ENCODE assay signal across 2 cellular contexts in genomic region chr11:74559110-74559933, GRCh38.
TF ChIP-seq lines count a peak whose summit lies in the region.

No MANE protein-coding gene starts in this region.

TF ChIP-seq in IMR-90, 13 proteins besides CTCF, POLR2A, EP300 and RAD21:
- TF ChIP-seq CEBPB (IDR thresholded peaks at IDR 0.05; ENCODE audit: low read depth, low read length) (no peak), ELK1 (IDR thresholded peaks at IDR 0.05; ENCODE audit: borderline replicate concordance, low read depth, low read length) (no peak), RCOR1 (IDR thresholded peaks at IDR 0.05; ENCODE audit: insufficient replicate concordance, low read length) (no peak), FOS (IDR thresholded peaks at IDR 0.05; ENCODE audit: low read depth, low read length) (no peak), NFE2L2 (IDR thresholded peaks at IDR 0.05; ENCODE audit: low read depth, low read length) (no peak), SMC3 (IDR thresholded peaks at IDR 0.05; ENCODE audit: low read depth, low read length) (no peak), RFX5 (IDR thresholded peaks at IDR 0.05; ENCODE audit: low read depth, low read length) (no peak), CHD1 (IDR thresholded peaks at IDR 0.05; ENCODE audit: low read depth, low read length) (no peak), MAFK (IDR thresholded peaks at IDR 0.05; ENCODE audit: low read depth, low read length) (no peak), MXI1 (IDR thresholded peaks at IDR 0.05; ENCODE audit: borderline replicate concordance, low read depth, low read length) (no peak), USF2 (IDR thresholded peaks at IDR 0.05; ENCODE audit: low read depth, low read length) (no peak), BHLHE40 (IDR thresholded peaks at IDR 0.05; ENCODE audit: low read depth, low read length) (no peak), MAZ (IDR thresholded peaks at IDR 0.05; ENCODE audit: borderline replicate concordance, low read depth, low read length) (no peak)

TF ChIP-seq in HepG2, 621 proteins besides CTCF, POLR2A, EP300 and RAD21 (continues in another document):
- TF ChIP-seq MIXL1 (CRISPR knock-in tag; IDR thresholded peaks at IDR 0.05) = 0 out of 2 replicates have a peak, but pooled peaks have one; percentile 18
- no peak for TF ChIP-seq ZNF616 (CRISPR knock-in tag; IDR thresholded peaks at IDR 0.05; ENCODE audit: low read depth)
- TF ChIP-seq HNF1B (CRISPR knock-in tag; IDR thresholded peaks at IDR 0.05) = 0 out of 2 replicates have a peak, but pooled peaks have one; percentile 46
- TF ChIP-seq ZNF501 (CRISPR knock-in tag; IDR thresholded peaks at IDR 0.05) = 0 out of 2 replicates have a peak, but pooled peaks have one; percentile 45
- 0 out of 2 replicates have a peak, but pooled peaks have one; percentile 24 for TF ChIP-seq PPARG (CRISPR knock-in tag; conservative IDR thresholded peaks at IDR 0.05)
- peak; percentile 78 for TF ChIP-seq ZGPAT (CRISPR knock-in tag; IDR thresholded peaks at IDR 0.05)
- peak; percentile 30; the same call in 1 of the 2 replicates for TF ChIP-seq GABPB1 (CRISPR knock-in tag; IDR thresholded peaks at IDR 0.05)
- TF ChIP-seq ZNF296 (CRISPR knock-in tag; conservative IDR thresholded peaks at IDR 0.05) = no peak
- TF ChIP-seq ZFX (CRISPR knock-in tag; IDR thresholded peaks at IDR 0.05; ENCODE audit: low read depth) = peak; percentile 14; the same call in 1 of the 2 replicates
- peak; percentile 48 for TF ChIP-seq TCF7 (IDR thresholded peaks at IDR 0.05; ENCODE audit: low read depth)
- TF ChIP-seq AHDC1 (CRISPR knock-in tag; IDR thresholded peaks at IDR 0.05; ENCODE audit: borderline replicate concordance) = peak; percentile 83; the same call in 1 of the 2 replicates
- TF ChIP-seq JUNB (CRISPR knock-in tag; IDR thresholded peaks at IDR 0.05; ENCODE audit: borderline replicate concordance) = no peak
- TF ChIP-seq RXRB (CRISPR knock-in tag; IDR thresholded peaks at IDR 0.05; ENCODE audit: borderline replicate concordance) = peak; percentile 55; the same call in 1 of the 2 replicates
- 0 out of 2 replicates have a peak, but pooled peaks have one; percentile 31 for TF ChIP-seq ZNF574 (CRISPR knock-in tag; IDR thresholded peaks at IDR 0.05)
- peak; percentile 24; the same call in 1 of the 2 replicates for TF ChIP-seq TBX2 (CRISPR knock-in tag; IDR thresholded peaks at IDR 0.05; ENCODE audit: borderline replicate concordance)
- peak; percentile 90 for TF ChIP-seq ELF3 (CRISPR knock-in tag; IDR thresholded peaks at IDR 0.05)
- TF ChIP-seq ZNF580 (CRISPR knock-in tag; IDR thresholded peaks at IDR 0.05; ENCODE audit: borderline replicate concordance, low read depth) = peak; percentile 53; the same call in 1 of the 2 replicates
- peak; percentile 61; the same call in 1 of the 2 replicates for TF ChIP-seq NCOA2 (CRISPR knock-in tag; IDR thresholded peaks at IDR 0.05)
- TF ChIP-seq ZNF317 (CRISPR knock-in tag; IDR thresholded peaks at IDR 0.05) = peak; percentile 93
- TF ChIP-seq CBX2 (IDR thresholded peaks at IDR 0.05; ENCODE audit: low read depth, low read length) = no peak
- no peak for TF ChIP-seq CBX2 (CRISPR knock-in tag; IDR thresholded peaks at IDR 0.05; ENCODE audit: low read depth)
- 0 out of 2 replicates have a peak, but pooled peaks have one; percentile 30 for TF ChIP-seq HDAC1 (CRISPR knock-in tag; IDR thresholded peaks at IDR 0.05)
- TF ChIP-seq MED1 (CRISPR knock-in tag; IDR thresholded peaks at IDR 0.05) = peak; percentile 64
- TF ChIP-seq IKZF5 (CRISPR knock-in tag; IDR thresholded peaks at IDR 0.05) = peak; percentile 48; the same call in 1 of the 2 replicates
- no peak for TF ChIP-seq TEF (CRISPR knock-in tag; IDR thresholded peaks at IDR 0.05)
- peak; percentile 47 for TF ChIP-seq ZNF770 (CRISPR knock-in tag; IDR thresholded peaks at IDR 0.05)
- no peak for TF ChIP-seq CENPT (CRISPR knock-in tag; IDR thresholded peaks at IDR 0.05; ENCODE audit: low read depth)
- peak; percentile 54 for TF ChIP-seq ELF1 (CRISPR knock-in tag; IDR thresholded peaks at IDR 0.05)
- peak; percentile 53; the same call in 1 of the 2 replicates for TF ChIP-seq KDM5B (CRISPR knock-in tag; IDR thresholded peaks at IDR 0.05; ENCODE audit: borderline replicate concordance)
- TF ChIP-seq DPF2 (CRISPR knock-in tag; IDR thresholded peaks at IDR 0.05; ENCODE audit: borderline replicate concordance, low read depth) = 0 out of 2 replicates have a peak, but pooled peaks have one; percentile 38
- peak; percentile 19; the same call in 1 of the 2 replicates for TF ChIP-seq IRF2 (CRISPR knock-in tag; IDR thresholded peaks at IDR 0.05)
- TF ChIP-seq HDAC2 (CRISPR knock-in tag; IDR thresholded peaks at IDR 0.05) = peak; percentile 40; the same call in 1 of the 2 replicates
- no peak for TF ChIP-seq CCDC6 (CRISPR knock-in tag; IDR thresholded peaks at IDR 0.05)
- TF ChIP-seq BRCA1 (CRISPR knock-in tag; IDR thresholded peaks at IDR 0.05) = no peak
- no peak for TF ChIP-seq NR2F1 (CRISPR knock-in tag; IDR thresholded peaks at IDR 0.05)
- peak; percentile 66; the same call in 1 of the 2 replicates for TF ChIP-seq HMG20A (CRISPR knock-in tag; IDR thresholded peaks at IDR 0.05; ENCODE audit: borderline replicate concordance)
- peak; percentile 37; the same call in 1 of the 2 replicates for TF ChIP-seq DRAP1 (CRISPR knock-in tag; IDR thresholded peaks at IDR 0.05)
